ENCODE assay signal across 8 cellular contexts in genomic region chr22:37601540-37602442, GRCh38. TPM values are rescaled to one million over a fixed set of nuclear protein-coding genes. Genes with fewer than 3 reads are reported as not detected.
DNase-seq lines count a peak whose midpoint lies in the region; ATAC-seq and TF ChIP-seq lines count a peak whose summit lies in the region.

No MANE protein-coding gene starts in this region.

- peak overlapping the region; percentile 49 for H3K4me2 ChIP-seq in Karpas-422 (ENCODE audit: low read depth, low read length, poor library complexity, severe bottlenecking)

- no peak for TF ChIP-seq POLR2A in esophagus squamous epithelium (IDR thresholded peaks at IDR 0.05)

- H3K36me3 ChIP-seq in Karpas-422 (ENCODE audit: insufficient read depth, low read length) = no peaks in the 10 kb centered on the region
- no peaks in the 10 kb centered on the region for H3K36me3 ChIP-seq in esophagus squamous epithelium

- no peaks in the 10 kb centered on the region for H3K9me2 ChIP-seq in Karpas-422 (replicated peaks; ENCODE audit: insufficient read depth, low read length)

- H3K27ac Mint-ChIP-seq in activated CD4-positive, alpha-beta T cell treated with anti-CD3 and anti-CD28 coated beads for 36 hours = no peak overlapping the region

- H3K27me3 Mint-ChIP-seq in activated CD4-positive, alpha-beta T cell treated with anti-CD3 and anti-CD28 coated beads for 36 hours = no peaks in the 10 kb centered on the region

- H2AFZ ChIP-seq in Karpas-422 (ENCODE audit: low read length) = peak overlapping the region; percentile 67; the same call in 1 of the 2 replicates

- ATAC-seq in activated CD4-positive, alpha-beta T cell treated with anti-CD3 and anti-CD28 coated beads for 36 hours = no peak
- ATAC-seq in HG03045 (IDR thresholded peaks at IDR 0.05; ENCODE audit: unreplicated experiment) = no peak

- DNase-seq in AG09309 (ENCODE audit: low read depth) (peak; percentile 24), Karpas-422 (peak; percentile 90), SW480 (ENCODE audit: low spot score) (peak; percentile 96), iPS-NIHi7 (ENCODE audit: extremely low spot score) (peak; percentile 86), esophagus squamous epithelium (lab: John Stamatoyannopoulos, UW) (no peak)
- DNase-seq in activated CD4-positive, alpha-beta T cell treated with anti-CD3 and anti-CD28 coated beads for 36 hours = no peak
- DNase-seq in activated CD4-positive, alpha-beta T cell treated with anti-CD3 and anti-CD28 coated beads, Interleukin-2, amount 50 U/mL, for 48 hours = no peak

- H3K27me3 ChIP-seq in Karpas-422 (ENCODE audit: low read length) (no peaks in the 10 kb centered on the region), esophagus squamous epithelium (no peaks in the 10 kb centered on the region)

- H3K9me3 Mint-ChIP-seq in activated CD4-positive, alpha-beta T cell treated with anti-CD3 and anti-CD28 coated beads for 36 hours (ENCODE audit: low read depth) = no peaks in the 10 kb centered on the region

- no peaks in the 10 kb centered on the region for H3K36me3 Mint-ChIP-seq in activated CD4-positive, alpha-beta T cell treated with anti-CD3 and anti-CD28 coated beads for 36 hours (ENCODE audit: low read depth)

- H3K4me3 ChIP-seq in AG09309 (ENCODE audit: control insufficient read depth, low read depth, low read length) (no peak overlapping the region), Karpas-422 (ENCODE audit: low read length) (peak overlapping the region; percentile 7; the same call in 1 of the 2 replicates), esophagus squamous epithelium (no peak overlapping the region)

- H4K20me1 ChIP-seq in Karpas-422 (ENCODE audit: insufficient read depth, low read depth, low read length) = no peaks in the 10 kb centered on the region

- no peaks in the 10 kb centered on the region for H3K79me2 ChIP-seq in Karpas-422 (ENCODE audit: low read length)

- no peak overlapping the region for H3K4me3 Mint-ChIP-seq in activated CD4-positive, alpha-beta T cell treated with anti-CD3 and anti-CD28 coated beads for 36 hours

- H3K4me1 ChIP-seq in Karpas-422 (ENCODE audit: low read length) (peaks cover 21% of the 10 kb centered on the region), esophagus squamous epithelium (peaks cover 5 to 37% (median 5%) of the 10 kb centered on the region in 3 donors)

- CTCF ChIA-PET in activated CD4-positive, alpha-beta T cell treated with anti-CD3 and anti-CD28 coated beads for 36 hours (lab: Charles Lee) = interaction anchor here (1.0 to 5.5 kb wide), 2 partner anchors 11 to 42 kb away, joined by 3 to 61 read pairs; no protein-coding TSS in a partner anchor

- intact Hi-C loops in esophagus squamous epithelium (cut with DNase I) = no loop called here
- intact Hi-C loops in activated CD4-positive, alpha-beta T cell treated with anti-CD3 and anti-CD28 coated beads for 36 hours (cut with DNase I, micrococcal nuclease) = no loop called here

- TF ChIP-seq CTCF in AG09309 (IDR thresholded peaks at IDR 0.05; ENCODE audit: control insufficient read depth, insufficient read depth, low read depth, low read length, missing control alignments) = no peak
- TF ChIP-seq CTCF in esophagus squamous epithelium (IDR thresholded peaks at IDR 0.05) = no peak

- H3K9me3 ChIP-seq in Karpas-422 (ENCODE audit: low read length) (no peaks in the 10 kb centered on the region), esophagus squamous epithelium (no peaks in the 10 kb centered on the region)

- H3K9ac ChIP-seq in Karpas-422 (ENCODE audit: low read length) = peak overlapping the region; percentile 13; the same call in 1 of the 2 replicates

- H3K4me1 Mint-ChIP-seq in activated CD4-positive, alpha-beta T cell treated with anti-CD3 and anti-CD28 coated beads for 36 hours = peaks cover 22% of the 10 kb centered on the region

- WGBS in esophagus squamous epithelium, 2 donors = 42 to 61% methylated on average over 13 of the region's 14 CpGs

- no peak overlapping the region for H3K27ac ChIP-seq in Karpas-422 (ENCODE audit: low read length)
- H3K27ac ChIP-seq in esophagus squamous epithelium = no peak overlapping the region

- POLR2A ChIA-PET in activated CD4-positive, alpha-beta T cell treated with anti-CD3 and anti-CD28 coated beads for 36 hours (lab: Charles Lee) = no interaction called here

RNA-seq across cellular contexts. Expression of gene GGA1, which starts 6.8 kb away (rescaled TPM):
- total RNA-seq in Karpas-422 (2014; rRNA removed; shearing (Covaris generic); ENCODE audit: low replicate concordance) = 64.3 and 97.3 TPM in 2 replicates
- total RNA-seq in esophagus squamous epithelium = 10 to 100 TPM; 32.2 to 54.3 (median 39.5) TPM
- total RNA-seq in activated CD4-positive, alpha-beta T cell treated with anti-CD3 and anti-CD28 coated beads for 36 hours = 10 to 100 TPM; 55.4 to 66.6 TPM

RNA-seq across cellular contexts. Expression of gene LGALS2, which starts 21.9 kb away (rescaled TPM):
- not detected in 2 replicates for total RNA-seq in Karpas-422 (2014; rRNA removed; shearing (Covaris generic); ENCODE audit: low replicate concordance)
- not detected for total RNA-seq in esophagus squamous epithelium
- not detected for total RNA-seq in activated CD4-positive, alpha-beta T cell treated with anti-CD3 and anti-CD28 coated beads for 36 hours

RNA-seq across cellular contexts. Expression of gene SH3BP1, which starts 37.7 kb away (rescaled TPM):
- 43.2 and 50.4 TPM in 2 replicates for total RNA-seq in Karpas-422 (2014; rRNA removed; shearing (Covaris generic); ENCODE audit: low replicate concordance)
- total RNA-seq in esophagus squamous epithelium = 10 to 100 TPM; 33.8 to 53.4 (median 42.0) TPM
- total RNA-seq in activated CD4-positive, alpha-beta T cell treated with anti-CD3 and anti-CD28 coated beads for 36 hours = 10 to 100 TPM; 86.5 to 98.2 TPM

RNA-seq across cellular contexts. Expression of gene CDC42EP1, which starts 41.5 kb away (rescaled TPM):
- not detected in 2 replicates for total RNA-seq in Karpas-422 (2014; rRNA removed; shearing (Covaris generic); ENCODE audit: low replicate concordance)
- total RNA-seq in esophagus squamous epithelium = 10 to 100 TPM; 40.6 to 89.4 (median 53.8) TPM
- total RNA-seq in activated CD4-positive, alpha-beta T cell treated with anti-CD3 and anti-CD28 coated beads for 36 hours = under 1 TPM; 0.83 to 0.87 TPM

RNA-seq across cellular contexts. Expression of gene PDXP, which starts 56.7 kb away (rescaled TPM):
- total RNA-seq in Karpas-422 (2014; rRNA removed; shearing (Covaris generic); ENCODE audit: low replicate concordance) = 75.3 and 78.9 TPM in 2 replicates
- 1 to 10 TPM; 2.3 to 4.1 (median 2.9) TPM for total RNA-seq in esophagus squamous epithelium
- 10 to 100 TPM; 35.8 to 37.8 TPM for total RNA-seq in activated CD4-positive, alpha-beta T cell treated with anti-CD3 and anti-CD28 coated beads for 36 hours

Comparison
In these comparisons a context has a peak if more than half of its experiments do, and no peak if none do; other contexts are left out.
1. DNase-seq: peak in AG09309 (single experiment), Karpas-422 (single experiment), SW480 (single experiment) and iPS-NIHi7 (single experiment); none in esophagus squamous epithelium (single experiment), activated CD4-positive, alpha-beta T cell treated with anti-CD3 and anti-CD28 coated beads for 36 hours (single experiment) and activated CD4-positive, alpha-beta T cell treated with anti-CD3 and anti-CD28 coated beads, Interleukin-2, amount 50 U/mL, for 48 hours (0 of 2).